Comparison of ENCODE assay signal across 9 cellular contexts in genomic region chr16:57694556-57695377, GRCh38. TPM values are rescaled to one million over a fixed set of nuclear protein-coding genes. Genes with fewer than 3 reads are reported as not detected.
DNase-seq lines count a peak whose midpoint lies in the region; ATAC-seq and TF ChIP-seq lines count a peak whose summit lies in the region.
"Had no signal": no experiment of that assay in that cellular context is flagged by ENCODE, and none has a peak within 500 bp of the region (broad histone marks: within the 10 kb centered on the region; RNA-seq: fewer than 3 reads in every experiment).

Gene DRC7 (plus strand): TSS chr16:57694806. CDS start chr16:57697950, 3,144 bp downstream.

- H3K9me3 ChIP-seq in CD8-positive, alpha-beta memory T cell (ENCODE audit: low read length) = no peaks in the 10 kb centered on the region
- no peaks in the 10 kb centered on the region for H3K9me3 ChIP-seq in WERI-Rb-1 (ENCODE audit: severe bottlenecking)

- peaks cover 2 to 10% of the 10 kb centered on the region in 2 donors for H3K27me3 Mint-ChIP-seq in CD8-positive, alpha-beta memory T cell
- peaks cover 3% of the 10 kb centered on the region for H3K27me3 Mint-ChIP-seq in nephron (ENCODE audit: low read depth)

- TF ChIP-seq CTCF in WERI-Rb-1 (IDR thresholded peaks at IDR 0.05; ENCODE audit: low read depth, low read length) = no peak
- no peak for TF ChIP-seq CTCF in fibroblast of villous mesenchyme (IDR thresholded peaks at IDR 0.05; ENCODE audit: insufficient read depth, low read depth, low read length)
- TF ChIP-seq CTCF in nephron (IDR thresholded peaks at IDR 0.05; ENCODE audit: unreplicated experiment in 3 of 3) = no peak

- H3K27ac ChIP-seq in CD8-positive, alpha-beta memory T cell (ENCODE audit: low read depth, low read length) = peak within 1 kb of the TSS; percentile 65
- no peak within 1 kb of the TSS; the same call in 1 of the 2 replicates for H3K27ac ChIP-seq in WERI-Rb-1

- no peak for DNase-seq in CD8-positive, alpha-beta memory T cell
- DNase-seq in NCI-H2171 treated with DMSO at 0.1 percent for 48 hours (lab: John Stamatoyannopoulos, UW) (peak; percentile 72), WERI-Rb-1 (peak; percentile 70), fibroblast of villous mesenchyme (ENCODE audit: low read depth) (peak; percentile 22), LoVo (ENCODE audit: low spot score) (no peak)
- DNase-seq: natural killer cell had no signal

- H3K9me3 Mint-ChIP-seq in CD8-positive, alpha-beta memory T cell = no peaks in the 10 kb centered on the region
- no peaks in the 10 kb centered on the region for H3K9me3 Mint-ChIP-seq in nephron
- H3K9me3 Mint-ChIP-seq: natural killer cell had no signal

- H3K36me3 Mint-ChIP-seq in CD8-positive, alpha-beta memory T cell = peaks cover 0 to 1% (median 0%) of the 10 kb centered on the region in 3 donors
- no peaks in the 10 kb centered on the region for H3K36me3 Mint-ChIP-seq in nephron (ENCODE audit: low read depth)
- H3K36me3 Mint-ChIP-seq: natural killer cell had no signal

- H3K4me3 Mint-ChIP-seq in CD8-positive, alpha-beta memory T cell = no peak within 1 kb of the TSS
- peak within 1 kb of the TSS; percentile 79 to 82 (median 82) for H3K4me3 Mint-ChIP-seq in nephron
- H3K4me3 Mint-ChIP-seq: natural killer cell had no signal

- H3K4me1 Mint-ChIP-seq in CD8-positive, alpha-beta memory T cell = peaks cover 8 to 10% (median 9%) of the 10 kb centered on the region in 3 donors
- H3K4me1 Mint-ChIP-seq in nephron = no peaks in the 10 kb centered on the region

- H3K4me1 ChIP-seq in CD8-positive, alpha-beta memory T cell (ENCODE audit: insufficient read depth, low read length) = peaks cover 7% of the 10 kb centered on the region

- peak; percentile 61 for ATAC-seq in GM21390 (IDR thresholded peaks at IDR 0.05; ENCODE audit: unreplicated experiment)
- no peak for ATAC-seq in GM18867 (IDR thresholded peaks at IDR 0.05; ENCODE audit: unreplicated experiment)

- H3K4me3 ChIP-seq in CD8-positive, alpha-beta memory T cell (ENCODE audit: low read length) = no peak within 1 kb of the TSS
- H3K4me3 ChIP-seq in WERI-Rb-1 (ENCODE audit: low read depth, low read length) (no peak within 1 kb of the TSS; the same call in 1 of the 2 replicates), fibroblast of villous mesenchyme (ENCODE audit: low read depth, low read length) (no peak within 1 kb of the TSS)

- H3K27ac Mint-ChIP-seq in CD8-positive, alpha-beta memory T cell = peak within 1 kb of the TSS in 4 of 8 donors; percentile 26 to 74 (median 64)
- H3K27ac Mint-ChIP-seq in nephron = peak within 1 kb of the TSS in 2 of 3 experiments; percentile 41 to 52

- CTCF ChIA-PET in CD8-positive, alpha-beta memory T cell (lab: Charles Lee) = no interaction called here

- H3K27me3 ChIP-seq in CD8-positive, alpha-beta memory T cell (ENCODE audit: insufficient read depth, low read length, poor library complexity, severe bottlenecking) = no peaks in the 10 kb centered on the region
- H3K27me3 ChIP-seq in WERI-Rb-1 (ENCODE audit: insufficient read depth, low read depth, severe bottlenecking) = no peaks in the 10 kb centered on the region

- H3K36me3 ChIP-seq in CD8-positive, alpha-beta memory T cell (ENCODE audit: insufficient read depth, low read length) = no peaks in the 10 kb centered on the region
- no peaks in the 10 kb centered on the region for H3K36me3 ChIP-seq in WERI-Rb-1

- POLR2A ChIA-PET in CD8-positive, alpha-beta memory T cell (lab: Charles Lee) = no interaction called here

RNA-seq across cellular contexts. Expression of gene DRC7, which starts in this region (rescaled TPM):
- total RNA-seq in CD8-positive, alpha-beta memory T cell = not detected
- polyA plus RNA-seq in CD8-positive, alpha-beta memory T cell = not detected
- not detected in 2 replicates for total RNA-seq in fibroblast of villous mesenchyme

Comparison
In these comparisons a context has a peak if more than half of its experiments do, and no peak if none do; other contexts are left out.
1. Peak in DNase-seq in fibroblast of villous mesenchyme; RNA of the gene not detected or under 1 TPM.
2. DNase-seq: peak in NCI-H2171 treated with DMSO at 0.1 percent for 48 hours (single experiment) and WERI-Rb-1 (single experiment); none in CD8-positive, alpha-beta memory T cell (0 of 5) and LoVo (single experiment).
3. H3K4me3 Mint-ChIP-seq: peak in nephron (3 of 3); none in CD8-positive, alpha-beta memory T cell (0 of 7).